ENCODE assay signal across 28 cellular contexts in the genomic region with DNA sequence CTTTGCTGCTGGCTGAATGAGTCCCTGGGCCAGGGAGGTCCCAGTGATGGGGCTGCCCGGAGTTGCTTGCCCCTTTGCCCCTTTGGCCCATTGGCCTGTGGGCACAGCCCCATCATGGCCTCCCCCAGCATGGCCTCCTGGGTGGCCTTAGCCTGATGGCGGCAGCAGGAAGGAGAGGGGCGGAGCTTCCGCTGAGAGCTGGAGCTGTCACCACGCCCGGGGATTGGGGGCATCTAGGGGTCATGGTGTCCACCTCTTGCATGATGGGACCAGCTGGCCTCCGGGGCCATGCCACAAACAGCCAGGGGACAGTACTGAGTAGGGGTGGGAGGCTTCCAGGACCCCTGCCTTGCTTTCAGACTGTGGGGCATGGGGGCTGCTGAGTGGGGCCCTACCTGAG. TPM values are rescaled to one million over a fixed set of nuclear protein-coding genes. Genes with fewer than 3 reads are reported as not detected.
"Had no signal": no experiment of that assay in that cellular context is flagged by ENCODE, and none has a peak within 500 bp of the region (broad histone marks: within the 10 kb centered on the region; RNA-seq: fewer than 3 reads in every experiment).

No MANE protein-coding gene starts in this region.

- FAIRE-seq: endothelial cell of umbilical vein had no signal

- H3K4me1 ChIP-seq: prostate gland, tibial artery, upper lobe of right lung had no signal

- DNase-seq: activated CD4-positive, alpha-beta T cell treated with anti-CD3 and anti-CD28 coated beads for 1 hour; activated CD4-positive, alpha-beta T cell treated with anti-CD3 and anti-CD28 coated beads, Interleukin-2, amount 10 ng/mL, durations not matched to agents 7 days and 5 days; activated CD8-positive, alpha-beta T cell treated with anti-CD3 and anti-CD28 coated beads for 36 hours; activated naive CD8-positive, alpha-beta T cell treated with anti-CD3 and anti-CD28 coated beads, Interleukin-2, amount 50 U/mL, for 24 hours; activated T-cell treated with anti-CD3 and anti-CD28 coated beads, Interleukin-2, amount 50 U/mL, for 4 hours; amygdala; central memory CD4-positive, alpha-beta T cell; heart left ventricle; hypothalamus; immature natural killer cell; left ventricle myocardium superior; ovary; spleen; stimulated activated naive CD4-positive, alpha-beta T cell; T-helper 1 cell; tibial artery; upper lobe of right lung had no signal

- H3K4me3 ChIP-seq: heart left ventricle, ovary, prostate gland, spleen, suprapubic skin, tibial artery, upper lobe of right lung had no signal

- H3K27me3 Mint-ChIP-seq: activated CD4-positive, alpha-beta T cell treated with anti-CD3 and anti-CD28 coated beads, Interleukin-2, amount 10 ng/mL, durations not matched to agents 7 days and 5 days; activated CD8-positive, alpha-beta T cell treated with anti-CD3 and anti-CD28 coated beads for 36 hours; activated naive CD4-positive, alpha-beta T cell treated with anti-CD3 and anti-CD28 coated beads, Interleukin-2, amount 50 U/mL, for 24 hours; activated naive CD8-positive, alpha-beta T cell treated with anti-CD3 and anti-CD28 coated beads, Interleukin-2, amount 50 U/mL, for 24 hours; activated T-helper 17 cell treated with anti-CD3 and anti-CD28 coated beads, Interleukin-2, amount 50 U/mL, for 72 hours had no signal

- H3K4me3 Mint-ChIP-seq: activated CD4-positive, alpha-beta T cell treated with anti-CD3 and anti-CD28 coated beads, Interleukin-2, amount 10 ng/mL, durations not matched to agents 7 days and 5 days; activated CD8-positive, alpha-beta T cell treated with anti-CD3 and anti-CD28 coated beads for 36 hours; activated naive CD4-positive, alpha-beta T cell treated with anti-CD3 and anti-CD28 coated beads, Interleukin-2, amount 50 U/mL, for 24 hours; activated naive CD8-positive, alpha-beta T cell treated with anti-CD3 and anti-CD28 coated beads, Interleukin-2, amount 50 U/mL, for 24 hours; activated T-cell treated with anti-CD3 and anti-CD28 coated beads, Interleukin-2, amount 50 U/mL, for 4 hours; activated T-helper 17 cell treated with anti-CD3 and anti-CD28 coated beads, Interleukin-2, amount 50 U/mL, for 72 hours; immature natural killer cell; nephron; WTC11 had no signal

- H3K9me3 ChIP-seq: heart left ventricle, neutrophil, ovary, prostate gland, spleen, suprapubic skin, tibial artery, upper lobe of right lung had no signal

- H3K27ac ChIP-seq: heart left ventricle, neutrophil, ovary, prostate gland, spleen, suprapubic skin, tibial artery, upper lobe of right lung had no signal

- H3K4me1 Mint-ChIP-seq: activated naive CD4-positive, alpha-beta T cell treated with anti-CD3 and anti-CD28 coated beads, Interleukin-2, amount 50 U/mL, for 24 hours; activated T-helper 17 cell treated with anti-CD3 and anti-CD28 coated beads, Interleukin-2, amount 50 U/mL, for 72 hours; immature natural killer cell; WTC11 had no signal

- H3K9me3 Mint-ChIP-seq: activated CD4-positive, alpha-beta T cell treated with anti-CD3 and anti-CD28 coated beads, Interleukin-2, amount 10 ng/mL, durations not matched to agents 7 days and 5 days; activated CD8-positive, alpha-beta T cell treated with anti-CD3 and anti-CD28 coated beads for 36 hours; activated naive CD4-positive, alpha-beta T cell treated with anti-CD3 and anti-CD28 coated beads, Interleukin-2, amount 50 U/mL, for 24 hours; activated T-cell treated with anti-CD3 and anti-CD28 coated beads, Interleukin-2, amount 50 U/mL, for 4 hours; activated T-helper 17 cell treated with anti-CD3 and anti-CD28 coated beads, Interleukin-2, amount 50 U/mL, for 72 hours; immature natural killer cell; nephron had no signal

- ATAC-seq: activated CD8-positive, alpha-beta T cell treated with anti-CD3 and anti-CD28 coated beads for 36 hours; activated naive CD8-positive, alpha-beta T cell treated with anti-CD3 and anti-CD28 coated beads, Interleukin-2, amount 50 U/mL, for 24 hours; activated T-cell treated with anti-CD3 and anti-CD28 coated beads, Interleukin-2, amount 50 U/mL, for 4 hours; activated T-helper 17 cell treated with anti-CD3 and anti-CD28 coated beads, Interleukin-2, amount 50 U/mL, for 72 hours; heart left ventricle; left ventricle myocardium superior; upper lobe of right lung; WTC11 had no signal

- H3K27ac Mint-ChIP-seq: activated CD4-positive, alpha-beta T cell treated with anti-CD3 and anti-CD28 coated beads, Interleukin-2, amount 10 ng/mL, durations not matched to agents 7 days and 5 days; activated CD8-positive, alpha-beta T cell treated with anti-CD3 and anti-CD28 coated beads for 36 hours; activated naive CD4-positive, alpha-beta T cell treated with anti-CD3 and anti-CD28 coated beads, Interleukin-2, amount 50 U/mL, for 24 hours; activated naive CD8-positive, alpha-beta T cell treated with anti-CD3 and anti-CD28 coated beads, Interleukin-2, amount 50 U/mL, for 24 hours; activated T-helper 17 cell treated with anti-CD3 and anti-CD28 coated beads, Interleukin-2, amount 50 U/mL, for 72 hours; immature natural killer cell; nephron; WTC11 had no signal

- H3K36me3 Mint-ChIP-seq: activated naive CD4-positive, alpha-beta T cell treated with anti-CD3 and anti-CD28 coated beads, Interleukin-2, amount 50 U/mL, for 24 hours; immature natural killer cell; WTC11 had no signal

- H3K27me3 ChIP-seq: ovary, upper lobe of right lung had no signal

- H3K36me3 ChIP-seq: heart left ventricle, neutrophil, ovary, prostate gland, spleen, suprapubic skin, tibial artery, upper lobe of right lung had no signal

RNA-seq across cellular contexts. Expression of a gene that starts 31.5 kb away (rescaled TPM):
- total RNA-seq: activated CD4-positive, alpha-beta T cell treated with anti-CD3 and anti-CD28 coated beads, Interleukin-2, amount 10 ng/mL, durations not matched to agents 7 days and 5 days; activated CD8-positive, alpha-beta T cell treated with anti-CD3 and anti-CD28 coated beads for 36 hours; activated T-cell treated with anti-CD3 and anti-CD28 coated beads, Interleukin-2, amount 50 U/mL, for 4 hours; activated T-helper 17 cell treated with anti-CD3 and anti-CD28 coated beads, Interleukin-2, amount 50 U/mL, for 72 hours; endothelial cell of umbilical vein; fibroblast of villous mesenchyme; kidney epithelial cell; lung microvascular endothelial cell had no signal
- polyA plus RNA-seq: endothelial cell of umbilical vein, immature natural killer cell had no signal
